Comparison of ENCODE assay signal across 19 cellular contexts in genomic region chr10:128065881-128066534, GRCh38.
A peak's percentile ranks its signal among the peaks of the same experiment; 100 is the strongest.
DNase-seq lines count a peak whose midpoint lies in the region; ATAC-seq and TF ChIP-seq lines count a peak whose summit lies in the region.
"Had no signal": no experiment of that assay in that cellular context is flagged by ENCODE, and none has a peak within 500 bp of the region (broad histone marks: within the 10 kb centered on the region; RNA-seq: fewer than 3 reads in every experiment).

No MANE protein-coding gene starts in this region.

- H3K36me3 Mint-ChIP-seq in activated naive CD4-positive, alpha-beta T cell treated with anti-CD3 and anti-CD28 coated beads, Interleukin-2, amount 50 U/mL, for 24 hours: peaks cover 37% of the 10 kb centered on the region
- H3K36me3 Mint-ChIP-seq in activated B cell treated with CpG ODN at 0.5 μM for 24 hours (ENCODE audit: low read depth): peaks cover 55% of the 10 kb centered on the region
- no peaks in the 10 kb centered on the region for H3K36me3 Mint-ChIP-seq in glutamatergic neuron (ENCODE audit: unreplicated experiment)
- H3K36me3 Mint-ChIP-seq in stimulated activated naive B cell treated with anti-CD40 and anti-IgM and Interleukin-4, amounts not matched to agents 10 μg/mL and 1 μg/mL and 100 μg/mL, for 72 hours: peaks cover 42 to 58% of the 10 kb centered on the region in 2 donors
- H3K36me3 Mint-ChIP-seq: type B pancreatic cell had no signal

- H3K9me3 ChIP-seq in HAP-1: no peaks in the 10 kb centered on the region
- H3K9me3 ChIP-seq: A549 had no signal

- CTCF ChIA-PET in activated B cell treated with CpG ODN at 0.5 μM for 24 hours (lab: Charles Lee): interaction anchor here (2.3 to 6.0 kb wide), 2 partner anchors 31 to 159 kb away, joined by 10 to 44 read pairs; partner anchors contain the start of gene PTPRE

- no peaks in the 10 kb centered on the region for H3K9me3 Mint-ChIP-seq in activated naive CD4-positive, alpha-beta T cell treated with anti-CD3 and anti-CD28 coated beads, Interleukin-2, amount 50 U/mL, for 24 hours
- H3K9me3 Mint-ChIP-seq in activated B cell treated with CpG ODN at 0.5 μM for 24 hours (no peaks in the 10 kb centered on the region), glutamatergic neuron (ENCODE audit: unreplicated experiment) (no peaks in the 10 kb centered on the region)
- no peaks in the 10 kb centered on the region for H3K9me3 Mint-ChIP-seq in stimulated activated naive B cell treated with anti-CD40 and anti-IgM and Interleukin-4, amounts not matched to agents 10 μg/mL and 1 μg/mL and 100 μg/mL, for 72 hours
- H3K9me3 Mint-ChIP-seq: type B pancreatic cell had no signal

- in situ Hi-C loops in HAP-1 (cut with MboI; ENCODE audit: low sequenced_read_pairs): loop anchor here (10.0 kb wide), 1 partner anchor 351 kb away; no protein-coding TSS in a partner anchor

- ATAC-seq in activated B cell treated with CpG ODN at 0.5 μM for 24 hours (ENCODE audit: low read depth) (no peak), GM21576 (IDR thresholded peaks at IDR 0.05; ENCODE audit: unreplicated experiment) (no peak)
- no peak for ATAC-seq in stimulated activated naive B cell treated with anti-CD40 and anti-IgM and Interleukin-4, amounts not matched to agents 10 μg/mL and 1 μg/mL and 100 μg/mL, for 72 hours (replicated peaks)
- ATAC-seq: A549 had no signal

- H3K4me3 Mint-ChIP-seq in activated naive CD4-positive, alpha-beta T cell treated with anti-CD3 and anti-CD28 coated beads, Interleukin-2, amount 50 U/mL, for 24 hours: peak overlapping the region; percentile 57
- H3K4me3 Mint-ChIP-seq in activated B cell treated with CpG ODN at 0.5 μM for 24 hours: no peak overlapping the region
- no peak overlapping the region for H3K4me3 Mint-ChIP-seq in glutamatergic neuron (ENCODE audit: unreplicated experiment)
- H3K4me3 Mint-ChIP-seq in stimulated activated naive B cell treated with anti-CD40 and anti-IgM and Interleukin-4, amounts not matched to agents 10 μg/mL and 1 μg/mL and 100 μg/mL, for 72 hours: no peak overlapping the region
- H3K4me3 Mint-ChIP-seq: neural crest cell, type B pancreatic cell had no signal

- POLR2A ChIA-PET in activated B cell treated with CpG ODN at 0.5 μM for 24 hours (lab: Charles Lee): interaction anchor here (4.5 to 5.6 kb wide), 2 partner anchors 17 to 212 kb away, joined by 22 to 162 read pairs; no protein-coding TSS in a partner anchor

- DNase-seq in activated naive CD4-positive, alpha-beta T cell treated with Interleukin-2 at 50 U/mL for 16 hours: no peak
- DNase-seq in activated B cell treated with CpG ODN at 0.5 μM for 24 hours (no peak), glutamatergic neuron (peak; percentile 1), midbrain (lab: John Stamatoyannopoulos, UW) (no peak), HAP-1 (ENCODE audit: low spot score in 2 of 2) (no peak)
- DNase-seq in stimulated activated naive B cell treated with anti-CD40 and anti-IgM and Interleukin-4, amounts not matched to agents 10 μg/mL and 1 μg/mL and 100 μg/mL, for 72 hours: no peak
- DNase-seq: activated CD4-positive, alpha-beta T cell treated with anti-CD3 and anti-CD28 coated beads, Interleukin-2, amount 50 U/mL, for 4 hours; cerebellar nuclear complex; DMS79 treated with DMSO at 0.1 percent for 48 hours; islet precursor cell; NCI-H1694; NCI-H2227 treated with DMSO at 0.1 percent for 48 hours; NCI-H82; stimulated activated naive CD4-positive, alpha-beta T cell had no signal

- TF ChIP-seq CTCF in activated B cell treated with CpG ODN at 0.5 μM for 24 hours (IDR thresholded peaks at IDR 0.05): no peak
- TF ChIP-seq CTCF in glutamatergic neuron (IDR thresholded peaks at IDR 0.05; ENCODE audit: partially characterized antibody, unreplicated experiment): no peak

- no peaks in the 10 kb centered on the region for H3K4me1 ChIP-seq in HAP-1
- H3K4me1 ChIP-seq: A549 had no signal

- no peaks in the 10 kb centered on the region for H3K27me3 ChIP-seq in HAP-1 (ENCODE audit: low read depth)

- no peaks in the 10 kb centered on the region for H3K27me3 Mint-ChIP-seq in activated naive CD4-positive, alpha-beta T cell treated with anti-CD3 and anti-CD28 coated beads, Interleukin-2, amount 50 U/mL, for 24 hours
- H3K27me3 Mint-ChIP-seq in activated B cell treated with CpG ODN at 0.5 μM for 24 hours: no peaks in the 10 kb centered on the region
- H3K27me3 Mint-ChIP-seq in glutamatergic neuron (ENCODE audit: unreplicated experiment): peaks cover 5% of the 10 kb centered on the region
- no peaks in the 10 kb centered on the region for H3K27me3 Mint-ChIP-seq in stimulated activated naive B cell treated with anti-CD40 and anti-IgM and Interleukin-4, amounts not matched to agents 10 μg/mL and 1 μg/mL and 100 μg/mL, for 72 hours
- H3K27me3 Mint-ChIP-seq: type B pancreatic cell had no signal

- intact Hi-C loops in activated B cell treated with CpG ODN at 0.5 μM for 24 hours (cut with micrococcal nuclease): loop anchor here (1.0 kb wide), 2 partner anchors 60 to 160 kb away; partner anchors contain the start of gene MKI67

- H3K4me3 ChIP-seq in HAP-1: no peak overlapping the region
- H3K4me3 ChIP-seq: A549 had no signal

- peaks cover 68% of the 10 kb centered on the region for H3K4me1 Mint-ChIP-seq in activated naive CD4-positive, alpha-beta T cell treated with anti-CD3 and anti-CD28 coated beads, Interleukin-2, amount 50 U/mL, for 24 hours
- H3K4me1 Mint-ChIP-seq in activated B cell treated with CpG ODN at 0.5 μM for 24 hours (peaks cover 64% of the 10 kb centered on the region), glutamatergic neuron (ENCODE audit: low read depth, unreplicated experiment) (peaks cover 15% of the 10 kb centered on the region)
- H3K4me1 Mint-ChIP-seq in stimulated activated naive B cell treated with anti-CD40 and anti-IgM and Interleukin-4, amounts not matched to agents 10 μg/mL and 1 μg/mL and 100 μg/mL, for 72 hours: peaks cover 60 to 73% of the 10 kb centered on the region in 2 donors

- no peaks in the 10 kb centered on the region for H3K36me3 ChIP-seq in HAP-1 (replicated peaks)

- no peak overlapping the region for H3K27ac Mint-ChIP-seq in activated naive CD4-positive, alpha-beta T cell treated with anti-CD3 and anti-CD28 coated beads, Interleukin-2, amount 50 U/mL, for 24 hours
- H3K27ac Mint-ChIP-seq in activated B cell treated with CpG ODN at 0.5 μM for 24 hours: peak overlapping the region; percentile 53
- H3K27ac Mint-ChIP-seq in glutamatergic neuron (ENCODE audit: unreplicated experiment): no peak overlapping the region
- H3K27ac Mint-ChIP-seq in stimulated activated naive B cell treated with anti-CD40 and anti-IgM and Interleukin-4, amounts not matched to agents 10 μg/mL and 1 μg/mL and 100 μg/mL, for 72 hours: peak overlapping the region; percentile 44
- H3K27ac Mint-ChIP-seq: type B pancreatic cell had no signal

Comparison
In these comparisons a context has a peak if more than half of its experiments do, and no peak if none do; other contexts are left out.
1. H3K27ac Mint-ChIP-seq: peak in activated B cell treated with CpG ODN at 0.5 μM for 24 hours (single experiment) and stimulated activated naive B cell treated with anti-CD40 and anti-IgM and Interleukin-4, amounts not matched to agents 10 μg/mL and 1 μg/mL and 100 μg/mL, for 72 hours (single experiment); none in activated naive CD4-positive, alpha-beta T cell treated with anti-CD3 and anti-CD28 coated beads, Interleukin-2, amount 50 U/mL, for 24 hours (single experiment) and glutamatergic neuron (single experiment).